In genomic region chr20:31723282-31724078, GRCh38 we compare ENCODE assay signal across 8 cellular contexts. TPM values are rescaled to one million over a fixed set of nuclear protein-coding genes. Genes with fewer than 3 reads are reported as not detected.
A peak's percentile ranks its signal among the peaks of the same experiment; 100 is the strongest.
DNase-seq lines count a peak whose midpoint lies in the region; ATAC-seq and TF ChIP-seq lines count a peak whose summit lies in the region.

No MANE protein-coding gene starts in this region.

- peak; percentile 84 for ATAC-seq in GM19455 (IDR thresholded peaks at IDR 0.05; ENCODE audit: unreplicated experiment)
- peak; percentile 90 for ATAC-seq in activated CD8-positive, alpha-beta T cell treated with anti-CD3 and anti-CD28 coated beads for 36 hours

- intact Hi-C loops in activated CD8-positive, alpha-beta T cell treated with anti-CD3 and anti-CD28 coated beads for 36 hours (cut with micrococcal nuclease), result loop anchor here (2.0 kb wide), 1 partner anchor 63 kb away; no protein-coding TSS in a partner anchor

- H3K4me3 Mint-ChIP-seq in activated CD8-positive, alpha-beta T cell treated with anti-CD3 and anti-CD28 coated beads for 36 hours, result peak overlapping the region; percentile 97

- H3K27me3 Mint-ChIP-seq in activated CD8-positive, alpha-beta T cell treated with anti-CD3 and anti-CD28 coated beads for 36 hours, result no peaks in the 10 kb centered on the region

- H3K36me3 Mint-ChIP-seq in activated CD8-positive, alpha-beta T cell treated with anti-CD3 and anti-CD28 coated beads for 36 hours (ENCODE audit: low read depth), result peaks cover 39% of the 10 kb centered on the region

- TF ChIP-seq CTCF in activated CD8-positive, alpha-beta T cell treated with anti-CD3 and anti-CD28 coated beads for 36 hours (IDR thresholded peaks at IDR 0.05), result peak; percentile 94

- no peaks in the 10 kb centered on the region for H3K9me3 Mint-ChIP-seq in activated CD8-positive, alpha-beta T cell treated with anti-CD3 and anti-CD28 coated beads for 36 hours

- peak; percentile 99 for DNase-seq in COLO668 (lab: John Stamatoyannopoulos, UW; ENCODE audit: unreplicated experiment)
- peak; percentile 100 for DNase-seq in HK-2 (ENCODE audit: unreplicated experiment)
- DNase-seq in NCI-H82 (lab: John Stamatoyannopoulos, UW), result peak; percentile 99
- peak; percentile 99 for DNase-seq in activated CD8-positive, alpha-beta T cell treated with anti-CD3 and anti-CD28 coated beads for 36 hours
- DNase-seq in ecto neural progenitor cell (ENCODE audit: low spot score), result peak; percentile 100
- DNase-seq in medulla oblongata (ENCODE audit: extremely low spot score), result peak; percentile 99
- peak; percentile 96 to 98 (median 96) for DNase-seq in stimulated activated CD4-positive, alpha-beta T cell treated with anti-CD3 and anti-CD28 coated beads, TNF-alpha, amount 100 ng/mL, for 48 hours (ENCODE audit: low read depth in 3 of 3)

- CTCF ChIA-PET in activated CD8-positive, alpha-beta T cell treated with anti-CD3 and anti-CD28 coated beads for 36 hours (lab: Charles Lee), result interaction anchor here (0.6 to 10.1 kb wide), 44 partner anchors 9 to 201 kb away, joined by 3 to 333 read pairs (median 6); partner anchors contain the start of gene ID1

- H3K27ac Mint-ChIP-seq in activated CD8-positive, alpha-beta T cell treated with anti-CD3 and anti-CD28 coated beads for 36 hours, result peak overlapping the region; percentile 97

- H3K4me1 Mint-ChIP-seq in activated CD8-positive, alpha-beta T cell treated with anti-CD3 and anti-CD28 coated beads for 36 hours (ENCODE audit: low read depth), result peaks cover 4% of the 10 kb centered on the region

- POLR2A ChIA-PET in activated CD8-positive, alpha-beta T cell treated with anti-CD3 and anti-CD28 coated beads for 36 hours (lab: Charles Lee), result interaction anchor here (0.9 to 10.5 kb wide), 17 partner anchors 11 to 209 kb away, joined by 3 to 107 read pairs (median 5); partner anchors contain the start of genes HM13 and TPX2

RNA-seq across cellular contexts. Expression of gene BCL2L1, which starts 0.8 kb away (rescaled TPM):
- total RNA-seq in activated CD8-positive, alpha-beta T cell treated with anti-CD3 and anti-CD28 coated beads for 36 hours, result 100 to 1,000 TPM; 182 TPM

RNA-seq across cellular contexts. Expression of gene TPX2, which starts 15.6 kb away (rescaled TPM):
- 100 to 1,000 TPM; 112 to 113 TPM for total RNA-seq in activated CD8-positive, alpha-beta T cell treated with anti-CD3 and anti-CD28 coated beads for 36 hours

Comparison
In these comparisons a context has a peak if more than half of its experiments do, and no peak if none do; other contexts are left out.
1. Peak in every context shown above with its lines: DNase-seq and ATAC-seq.